8 cellular contexts compared by ENCODE assay signal in the genomic region with DNA sequence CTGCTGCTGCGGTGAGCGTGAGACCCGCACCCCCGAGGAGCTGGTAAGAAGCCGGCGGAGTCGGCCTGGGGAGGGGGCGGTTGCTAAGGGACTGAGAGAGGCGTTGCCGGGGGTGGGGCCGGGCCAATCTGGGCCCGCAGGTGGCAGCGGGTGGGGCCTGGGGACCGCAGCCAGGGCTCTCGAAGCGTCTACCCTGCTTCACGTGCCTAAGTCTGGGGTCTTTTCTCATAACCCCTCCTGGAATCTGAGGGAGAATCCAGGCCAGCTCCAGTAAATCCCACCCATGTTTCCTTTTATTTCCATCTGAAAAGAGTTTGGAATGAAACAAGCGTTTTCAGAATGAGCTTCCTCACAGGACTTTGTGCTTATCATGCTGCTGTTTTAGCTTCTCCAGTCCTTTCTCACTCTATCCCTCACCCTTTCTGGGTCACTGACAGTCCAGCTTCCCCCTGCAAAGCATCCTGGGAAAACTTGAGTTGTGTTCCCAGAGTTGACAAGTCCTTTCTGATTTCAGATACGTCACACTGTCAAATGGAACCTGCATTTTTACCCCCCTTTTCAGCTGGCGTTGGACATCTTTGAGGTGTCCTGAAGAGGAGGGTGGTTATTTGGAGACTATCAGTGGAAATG. TPM values are rescaled to one million over a fixed set of nuclear protein-coding genes. Genes with fewer than 3 reads are reported as not detected.
A peak's percentile ranks its signal among the peaks of the same experiment; 100 is the strongest.
DNase-seq lines count a peak whose midpoint lies in the region; ATAC-seq and TF ChIP-seq lines count a peak whose summit lies in the region.

No MANE protein-coding gene starts in this region.

- TF ChIP-seq CTCF in AG04450 (IDR thresholded peaks at IDR 0.05; ENCODE audit: low read depth, low read length) (no peak), colonic mucosa (IDR thresholded peaks at IDR 0.05) (no peak), lower lobe of right lung (IDR thresholded peaks at IDR 0.05) (no peak)

- CTCF ChIA-PET in AG04450 (lab: Charles Lee), result interaction anchor here (1.4 to 2.4 kb wide), 3 partner anchors 21 to 768 kb away, joined by 4 to 9 read pairs (median 7); no protein-coding TSS in a partner anchor

- DNase-seq in AG04450 (ENCODE audit: low read depth, low spot score) (no peak), NT2/D1 (ENCODE audit: low read depth, low spot score) (no peak), colonic mucosa (peak; percentile 58), lower lobe of right lung (no peak), SK-N-DZ (ENCODE audit: low spot score) (no peak)

- no peaks in the 10 kb centered on the region for H3K27me3 ChIP-seq in AG04450 (ENCODE audit: control insufficient read depth, insufficient read depth, low read length)
- no peaks in the 10 kb centered on the region for H3K27me3 ChIP-seq in NT2/D1 (ENCODE audit: insufficient read depth, insufficient read length)
- H3K27me3 ChIP-seq in colonic mucosa, result no peaks in the 10 kb centered on the region
- no peaks in the 10 kb centered on the region for H3K27me3 ChIP-seq in lower lobe of right lung (ENCODE audit: low read depth)
- H3K27me3 ChIP-seq in thymus (ENCODE audit: control insufficient read depth, insufficient read depth), result no peaks in the 10 kb centered on the region

- no peaks in the 10 kb centered on the region; the same call in 1 of the 2 replicates for H3K9me3 ChIP-seq in AG04450 (ENCODE audit: control insufficient read depth, insufficient read depth, low read length)
- no peaks in the 10 kb centered on the region for H3K9me3 ChIP-seq in NT2/D1 (ENCODE audit: insufficient read depth, low read length)
- H3K9me3 ChIP-seq in colonic mucosa, result no peaks in the 10 kb centered on the region
- no peaks in the 10 kb centered on the region for H3K9me3 ChIP-seq in lower lobe of right lung
- no peaks in the 10 kb centered on the region for H3K9me3 ChIP-seq in thymus (ENCODE audit: control insufficient read depth)

- WGBS in thymus, result 2% methylated on average over 20 of the region's 20 CpGs

- H3K36me3 ChIP-seq in NT2/D1 (ENCODE audit: insufficient read depth, insufficient read length, low read length), result peaks cover 37% of the 10 kb centered on the region
- no peaks in the 10 kb centered on the region for H3K36me3 ChIP-seq in colonic mucosa
- peaks cover 39% of the 10 kb centered on the region for H3K36me3 ChIP-seq in lower lobe of right lung
- H3K36me3 ChIP-seq in thymus (ENCODE audit: control insufficient read depth, insufficient read depth), result peaks cover 3% of the 10 kb centered on the region

- peak overlapping the region; percentile 84 for H3K4me3 ChIP-seq in AG04450 (ENCODE audit: low read depth, low read length)
- peak overlapping the region; percentile 73 for H3K4me3 ChIP-seq in NT2/D1 (ENCODE audit: insufficient read length, low read depth)
- peak overlapping the region; percentile 55 for H3K4me3 ChIP-seq in colonic mucosa
- peak overlapping the region; percentile 82 for H3K4me3 ChIP-seq in lower lobe of right lung
- peak overlapping the region; percentile 69 for H3K4me3 ChIP-seq in thymus (ENCODE audit: low read length)

- H3K9ac ChIP-seq in NT2/D1 (ENCODE audit: insufficient read length, low read depth) (peak overlapping the region; percentile 89), colonic mucosa (ENCODE audit: low read depth in 2 of 2, low read length in 2 of 2) (peak overlapping the region; percentile 80 to 96)

- H3K4me1 ChIP-seq in NT2/D1 (ENCODE audit: insufficient read depth, insufficient read length) (peaks cover 9% of the 10 kb centered on the region), colonic mucosa (peaks cover 20% of the 10 kb centered on the region), lower lobe of right lung (peaks cover 64% of the 10 kb centered on the region), thymus (ENCODE audit: control insufficient read depth, insufficient read depth, low read length) (peaks cover 28% of the 10 kb centered on the region)

- intact Hi-C loops in colonic mucosa (cut with DNase I), result no loop called here
- intact Hi-C loops in lower lobe of right lung (cut with DNase I), result no loop called here

- ATAC-seq in GM18499 (IDR thresholded peaks at IDR 0.05; ENCODE audit: insufficient read depth, unreplicated experiment) (peak; percentile 9), HG02852 (IDR thresholded peaks at IDR 0.05; ENCODE audit: unreplicated experiment) (peak; percentile 42), lower lobe of right lung (peak; percentile 60)

- H3K27ac ChIP-seq in AG04450 (ENCODE audit: low read depth, low read length) (peak overlapping the region; percentile 31), colonic mucosa (peak overlapping the region; percentile 91), lower lobe of right lung (peak overlapping the region; percentile 96), thymus (ENCODE audit: low read depth) (peak overlapping the region; percentile 91)

- POLR2A ChIA-PET in AG04450 (lab: Yijun Ruan, JAX), result interaction anchor here (0.6 to 1.8 kb wide), 8 partner anchors 13 to 830 kb away, joined by 3 to 22 read pairs (median 4); no protein-coding TSS in a partner anchor

RNA-seq across cellular contexts. Expression of gene CLCN6, which starts 0.4 kb away (rescaled TPM):
- polyA plus RNA-seq in AG04450 (2011; rRNA removed) (9.0 and 10.7 TPM in 2 replicates), thymus (9.2 TPM)
- 11.8 and 12.0 TPM in 2 replicates for polyA minus RNA-seq in AG04450 (2011; rRNA and poly(A)+ RNA removed)
- total RNA-seq in colonic mucosa (10 to 100 TPM in 1 of 2 donors, 1 to 10 TPM in 1; 8.4 to 14.5 TPM), lower lobe of right lung (29.2 TPM)
- 11.0 and 17.0 TPM in 2 replicates for polyA plus RNA-seq in SK-N-DZ (2014; cell fraction: cytosol; rRNA removed)
- polyA plus RNA-seq in SK-N-DZ (2014; cell fraction: nucleus; rRNA removed), result 22.8 and 55.1 TPM in 2 replicates

RNA-seq across cellular contexts. Expression of gene MTHFR, which starts 0.7 kb away (rescaled TPM):
- polyA plus RNA-seq in AG04450 (2011; rRNA removed), result 7.7 and 8.8 TPM in 2 replicates
- 20.8 and 25.8 TPM in 2 replicates for polyA minus RNA-seq in AG04450 (2011; rRNA and poly(A)+ RNA removed)
- 10 to 100 TPM; 23.8 to 30.4 TPM for total RNA-seq in colonic mucosa
- total RNA-seq in lower lobe of right lung, result 45.4 TPM
- 11.7 TPM for polyA plus RNA-seq in thymus
- polyA plus RNA-seq in SK-N-DZ (2014; cell fraction: cytosol; rRNA removed), result 1.4 and 3.6 TPM in 2 replicates
- 4.4 and 8.1 TPM in 2 replicates for polyA plus RNA-seq in SK-N-DZ (2014; cell fraction: nucleus; rRNA removed)

RNA-seq across cellular contexts. Expression of gene NPPA, which starts 41.2 kb away (rescaled TPM):
- not detected in 2 replicates for polyA plus RNA-seq in AG04450 (2011; rRNA removed)
- polyA minus RNA-seq in AG04450 (2011; rRNA and poly(A)+ RNA removed), result not detected in 2 replicates
- total RNA-seq in colonic mucosa, result 1 to 10 TPM in 1 of 2 donors, not detected in 1; 3.1 TPM
- 2.6 TPM for total RNA-seq in lower lobe of right lung
- 5.9 TPM for polyA plus RNA-seq in thymus
- not detected in 2 replicates for polyA plus RNA-seq in SK-N-DZ (2014; cell fraction: cytosol; rRNA removed)
- polyA plus RNA-seq in SK-N-DZ (2014; cell fraction: nucleus; rRNA removed), result not detected in 2 replicates

RNA-seq across cellular contexts. Expression of gene C1orf167, which starts 44.4 kb away (rescaled TPM):
- polyA plus RNA-seq in AG04450 (2011; rRNA removed), result 0.11 and 0.32 TPM in 2 replicates
- polyA minus RNA-seq in AG04450 (2011; rRNA and poly(A)+ RNA removed), result not detected in 2 replicates
- total RNA-seq in colonic mucosa, result not detected
- total RNA-seq in lower lobe of right lung, result 2.2 TPM
- 1.5 TPM for polyA plus RNA-seq in thymus
- not detected in 2 replicates for polyA plus RNA-seq in SK-N-DZ (2014; cell fraction: cytosol; rRNA removed)
- not detected in 2 replicates for polyA plus RNA-seq in SK-N-DZ (2014; cell fraction: nucleus; rRNA removed)

RNA-seq across cellular contexts. Expression of gene NPPB, which starts 52.3 kb away (rescaled TPM):
- polyA plus RNA-seq in AG04450 (2011; rRNA removed) (not detected in 2 replicates), thymus (1.7 TPM)
- not detected in 2 replicates for polyA minus RNA-seq in AG04450 (2011; rRNA and poly(A)+ RNA removed)
- total RNA-seq in colonic mucosa (not detected), lower lobe of right lung (not detected)
- not detected in 2 replicates for polyA plus RNA-seq in SK-N-DZ (2014; cell fraction: cytosol; rRNA removed)
- polyA plus RNA-seq in SK-N-DZ (2014; cell fraction: nucleus; rRNA removed), result not detected in 2 replicates

Comparison
In these comparisons a context has a peak if more than half of its experiments do, and no peak if none do; other contexts are left out.
1. H3K27ac ChIP-seq: peak in every context shown above with its lines; median percentile 96 in lower lobe of right lung; 91 in colonic mucosa; 91 in thymus; 31 in AG04450.
2. ATAC-seq: peak in every context shown above with its lines; median percentile 60 in lower lobe of right lung; 42 in HG02852; 9 in GM18499.